Comparison of ENCODE assay signal across 14 cellular contexts in the genomic region with DNA sequence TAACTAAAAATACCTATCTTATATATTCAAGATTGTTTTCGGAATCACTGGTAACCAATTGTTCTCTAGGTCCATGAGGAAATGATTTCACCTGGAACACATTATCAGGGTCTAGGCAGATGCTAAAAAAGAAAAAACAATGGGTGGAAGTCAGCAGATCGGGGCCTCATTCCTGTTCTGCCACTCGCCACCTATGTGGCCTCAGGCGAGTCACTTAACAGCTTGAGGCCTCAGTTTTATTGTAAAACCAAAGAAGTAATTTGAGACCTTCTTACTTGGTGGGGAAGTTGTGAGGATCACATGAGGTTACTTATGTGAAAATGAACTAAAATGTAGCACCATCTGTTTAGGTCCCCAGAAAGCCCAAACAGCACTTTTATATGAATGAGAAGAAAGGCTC. TPM values are rescaled to one million over a fixed set of nuclear protein-coding genes. Genes with fewer than 3 reads are reported as not detected.
DNase-seq lines count a peak whose midpoint lies in the region; ATAC-seq lines count a peak whose summit lies in the region.
"Had no signal": no experiment of that assay in that cellular context is flagged by ENCODE, and none has a peak within 500 bp of the region (broad histone marks: within the 10 kb centered on the region; RNA-seq: fewer than 3 reads in every experiment).

No MANE protein-coding gene starts in this region.

- intact Hi-C loops in dendritic cell treated with granulocyte-macrophage colony-stimulating factor and Interleukin-4, amounts not matched to agents 40 ng/mL and 50 ng/mL, for 4 days (cut with micrococcal nuclease), result no loop called here

- POLR2A ChIA-PET in activated CD4-positive, alpha-beta T cell treated with anti-CD3 and anti-CD28 coated beads, Interleukin-2, amount 10 ng/mL, durations not matched to agents 7 days and 5 days (lab: Charles Lee), result no interaction called here

- H3K4me1 Mint-ChIP-seq in activated T-cell treated with anti-CD3 and anti-CD28 coated beads, Interleukin-2, amount 50 U/mL, for 72 hours (ENCODE audit: low read depth), result peaks cover 32% of the 10 kb centered on the region
- H3K4me1 Mint-ChIP-seq in dendritic cell treated with granulocyte-macrophage colony-stimulating factor and Interleukin-4, amounts not matched to agents 40 ng/mL and 50 ng/mL, for 4 days (ENCODE audit: low read depth), result peaks cover 49% of the 10 kb centered on the region
- H3K4me1 Mint-ChIP-seq in activated CD4-positive, alpha-beta T cell treated with anti-CD3 and anti-CD28 coated beads, Interleukin-2, amount 10 ng/mL, durations not matched to agents 7 days and 5 days, result peaks cover 21% of the 10 kb centered on the region

- H3K4me3 Mint-ChIP-seq in activated T-cell treated with anti-CD3 and anti-CD28 coated beads, Interleukin-2, amount 50 U/mL, for 72 hours, result no peak overlapping the region
- H3K4me3 Mint-ChIP-seq in dendritic cell treated with granulocyte-macrophage colony-stimulating factor and Interleukin-4, amounts not matched to agents 40 ng/mL and 50 ng/mL, for 4 days, result no peak overlapping the region
- no peak overlapping the region for H3K4me3 Mint-ChIP-seq in activated CD4-positive, alpha-beta T cell treated with anti-CD3 and anti-CD28 coated beads, Interleukin-2, amount 10 ng/mL, durations not matched to agents 7 days and 5 days
- H3K4me3 Mint-ChIP-seq: activated naive CD4-positive, alpha-beta T cell treated with anti-CD3 and anti-CD28 coated beads, Interleukin-2, amount 50 U/mL, for 24 hours had no signal

- peak in 1 of 2 donors; percentile 20 for DNase-seq in activated T-cell treated with anti-CD3 and anti-CD28 coated beads, Interleukin-2, amount 50 U/mL, for 72 hours
- DNase-seq in activated T-cell treated with anti-CD3 and anti-CD28 coated beads, Interleukin-2, amount 50 U/mL, for 48 hours, result no peak
- peak; percentile 70 to 72 for DNase-seq in Kasumi-1 (lab: John Stamatoyannopoulos, UW)
- peak; percentile 43 for DNase-seq in pulmonary artery endothelial cell (ENCODE audit: low read depth, low spot score)
- no peak for DNase-seq in NCI-H1092 treated with DMSO at 0.1 percent for 48 hours (lab: John Stamatoyannopoulos, UW)
- no peak for DNase-seq in activated CD4-positive, alpha-beta T cell treated with anti-CD3 and anti-CD28 coated beads, Interleukin-2, amount 10 ng/mL, durations not matched to agents 7 days and 5 days
- DNase-seq: Calu3, islet precursor cell, NCI-H1417 treated with DMSO at 0.1 percent for 48 hours, posterior cingulate gyrus had no signal

- CTCF ChIA-PET in activated CD4-positive, alpha-beta T cell treated with anti-CD3 and anti-CD28 coated beads, Interleukin-2, amount 10 ng/mL, durations not matched to agents 7 days and 5 days (lab: Charles Lee), result no interaction called here

- peak; percentile 72 to 77 for ATAC-seq in activated T-cell treated with anti-CD3 and anti-CD28 coated beads, Interleukin-2, amount 50 U/mL, for 72 hours (replicated peaks in 1 of 2)
- ATAC-seq in HG03175 (IDR thresholded peaks at IDR 0.05; ENCODE audit: unreplicated experiment), result no peak

- no peaks in the 10 kb centered on the region for H3K36me3 Mint-ChIP-seq in activated T-cell treated with anti-CD3 and anti-CD28 coated beads, Interleukin-2, amount 50 U/mL, for 72 hours (ENCODE audit: insufficient read depth in 2 of 2)
- H3K36me3 Mint-ChIP-seq in dendritic cell treated with granulocyte-macrophage colony-stimulating factor and Interleukin-4, amounts not matched to agents 40 ng/mL and 50 ng/mL, for 4 days (ENCODE audit: low read depth), result no peaks in the 10 kb centered on the region
- no peaks in the 10 kb centered on the region for H3K36me3 Mint-ChIP-seq in activated CD4-positive, alpha-beta T cell treated with anti-CD3 and anti-CD28 coated beads, Interleukin-2, amount 10 ng/mL, durations not matched to agents 7 days and 5 days (ENCODE audit: low read depth)
- H3K36me3 Mint-ChIP-seq: activated naive CD4-positive, alpha-beta T cell treated with anti-CD3 and anti-CD28 coated beads, Interleukin-2, amount 50 U/mL, for 24 hours had no signal

- peaks cover 6% of the 10 kb centered on the region for H3K27me3 Mint-ChIP-seq in activated T-cell treated with anti-CD3 and anti-CD28 coated beads, Interleukin-2, amount 50 U/mL, for 72 hours (ENCODE audit: low read depth)
- no peaks in the 10 kb centered on the region for H3K27me3 Mint-ChIP-seq in dendritic cell treated with granulocyte-macrophage colony-stimulating factor and Interleukin-4, amounts not matched to agents 40 ng/mL and 50 ng/mL, for 4 days
- H3K27me3 Mint-ChIP-seq in activated CD4-positive, alpha-beta T cell treated with anti-CD3 and anti-CD28 coated beads, Interleukin-2, amount 10 ng/mL, durations not matched to agents 7 days and 5 days, result peaks cover 1% of the 10 kb centered on the region
- H3K27me3 Mint-ChIP-seq: activated naive CD4-positive, alpha-beta T cell treated with anti-CD3 and anti-CD28 coated beads, Interleukin-2, amount 50 U/mL, for 24 hours had no signal

- no peak overlapping the region for H3K27ac Mint-ChIP-seq in activated T-cell treated with anti-CD3 and anti-CD28 coated beads, Interleukin-2, amount 50 U/mL, for 72 hours
- H3K27ac Mint-ChIP-seq in dendritic cell treated with granulocyte-macrophage colony-stimulating factor and Interleukin-4, amounts not matched to agents 40 ng/mL and 50 ng/mL, for 4 days, result peak overlapping the region; percentile 71
- H3K27ac Mint-ChIP-seq in activated CD4-positive, alpha-beta T cell treated with anti-CD3 and anti-CD28 coated beads, Interleukin-2, amount 10 ng/mL, durations not matched to agents 7 days and 5 days, result no peak overlapping the region
- H3K27ac Mint-ChIP-seq: activated naive CD4-positive, alpha-beta T cell treated with anti-CD3 and anti-CD28 coated beads, Interleukin-2, amount 50 U/mL, for 24 hours had no signal

- no peaks in the 10 kb centered on the region for H3K9me3 Mint-ChIP-seq in activated T-cell treated with anti-CD3 and anti-CD28 coated beads, Interleukin-2, amount 50 U/mL, for 72 hours
- peaks cover 9% of the 10 kb centered on the region for H3K9me3 Mint-ChIP-seq in dendritic cell treated with granulocyte-macrophage colony-stimulating factor and Interleukin-4, amounts not matched to agents 40 ng/mL and 50 ng/mL, for 4 days
- peaks cover 2% of the 10 kb centered on the region for H3K9me3 Mint-ChIP-seq in activated CD4-positive, alpha-beta T cell treated with anti-CD3 and anti-CD28 coated beads, Interleukin-2, amount 10 ng/mL, durations not matched to agents 7 days and 5 days
- H3K9me3 Mint-ChIP-seq: activated naive CD4-positive, alpha-beta T cell treated with anti-CD3 and anti-CD28 coated beads, Interleukin-2, amount 50 U/mL, for 24 hours had no signal

RNA-seq across cellular contexts. Expression of a gene that starts 6.2 kb away (rescaled TPM):
- under 1 TPM; 0.77 to 0.90 TPM for total RNA-seq in activated T-cell treated with anti-CD3 and anti-CD28 coated beads, Interleukin-2, amount 50 U/mL, for 72 hours
- 0.33 TPM in 1 of 2 replicates, not detected in the other for total RNA-seq in pulmonary artery endothelial cell
- under 1 TPM; 0.23 to 0.40 TPM for total RNA-seq in activated CD4-positive, alpha-beta T cell treated with anti-CD3 and anti-CD28 coated beads, Interleukin-2, amount 10 ng/mL, durations not matched to agents 7 days and 5 days
- total RNA-seq: SK-MEL-5 had no signal

RNA-seq across cellular contexts. Expression of a gene that starts 29.9 kb away (rescaled TPM):
- total RNA-seq in activated T-cell treated with anti-CD3 and anti-CD28 coated beads, Interleukin-2, amount 50 U/mL, for 72 hours, result 100 to 1,000 TPM; 111 to 115 TPM
- total RNA-seq in pulmonary artery endothelial cell, result 219 and 286 TPM in 2 replicates
- total RNA-seq in activated CD4-positive, alpha-beta T cell treated with anti-CD3 and anti-CD28 coated beads, Interleukin-2, amount 10 ng/mL, durations not matched to agents 7 days and 5 days, result 100 to 1,000 TPM; 178 to 183 TPM

RNA-seq across cellular contexts. Expression of a gene that starts 37.9 kb away (rescaled TPM):
- 10 to 100 TPM; 38.2 to 45.8 TPM for total RNA-seq in activated T-cell treated with anti-CD3 and anti-CD28 coated beads, Interleukin-2, amount 50 U/mL, for 72 hours
- 21.0 and 22.0 TPM in 2 replicates for total RNA-seq in pulmonary artery endothelial cell
- 10 to 100 TPM; 33.9 to 40.8 TPM for total RNA-seq in activated CD4-positive, alpha-beta T cell treated with anti-CD3 and anti-CD28 coated beads, Interleukin-2, amount 10 ng/mL, durations not matched to agents 7 days and 5 days

RNA-seq across cellular contexts. Expression of a gene that starts 44.1 kb away (rescaled TPM):
- 100 to 1,000 TPM; 198 to 209 TPM for total RNA-seq in activated T-cell treated with anti-CD3 and anti-CD28 coated beads, Interleukin-2, amount 50 U/mL, for 72 hours
- total RNA-seq in pulmonary artery endothelial cell, result 128 and 143 TPM in 2 replicates
- 100 to 1,000 TPM; 131 to 144 TPM for total RNA-seq in activated CD4-positive, alpha-beta T cell treated with anti-CD3 and anti-CD28 coated beads, Interleukin-2, amount 10 ng/mL, durations not matched to agents 7 days and 5 days

RNA-seq across cellular contexts. Expression of a gene that starts 44.5 kb away (rescaled TPM):
- 10 to 100 TPM; 50.7 to 68.1 TPM for total RNA-seq in activated T-cell treated with anti-CD3 and anti-CD28 coated beads, Interleukin-2, amount 50 U/mL, for 72 hours
- total RNA-seq in pulmonary artery endothelial cell, result 38.4 and 42.6 TPM in 2 replicates
- 10 to 100 TPM; 58.5 to 59.8 TPM for total RNA-seq in activated CD4-positive, alpha-beta T cell treated with anti-CD3 and anti-CD28 coated beads, Interleukin-2, amount 10 ng/mL, durations not matched to agents 7 days and 5 days

Comparison
In these comparisons a context has a peak if more than half of its experiments do, and no peak if none do; other contexts are left out.
1. DNase-seq: peak in Kasumi-1 (2 of 2) and pulmonary artery endothelial cell (single experiment); none in activated T-cell treated with anti-CD3 and anti-CD28 coated beads, Interleukin-2, amount 50 U/mL, for 48 hours (0 of 2), NCI-H1092 treated with DMSO at 0.1 percent for 48 hours (single experiment) and activated CD4-positive, alpha-beta T cell treated with anti-CD3 and anti-CD28 coated beads, Interleukin-2, amount 10 ng/mL, durations not matched to agents 7 days and 5 days (single experiment).